ENCODE assay signal across 9 cellular contexts in genomic region chr10:93821051-93821772, GRCh38.
A peak's percentile ranks its signal among the peaks of the same experiment; 100 is the strongest.
DNase-seq lines count a peak whose midpoint lies in the region; ATAC-seq and TF ChIP-seq lines count a peak whose summit lies in the region.
"Had no signal": no experiment of that assay in that cellular context is flagged by ENCODE, and none has a peak within 500 bp of the region (broad histone marks: within the 10 kb centered on the region; RNA-seq: fewer than 3 reads in every experiment).

No MANE protein-coding gene starts in this region.

- H3K9me3 Mint-ChIP-seq in progenitor cell of endocrine pancreas (ENCODE audit: low read depth) = peaks cover 3% of the 10 kb centered on the region

- DNase-seq in NCI-H1105 treated with DMSO at 0.1 percent for 48 hours (lab: John Stamatoyannopoulos, UW) = peak; percentile 27
- DNase-seq in NCI-H1105 (lab: John Stamatoyannopoulos, UW) = no peak
- peak; percentile 13 for DNase-seq in NCI-H446 treated with DMSO at 0.1 percent for 48 hours (lab: John Stamatoyannopoulos, UW)
- peak; percentile 56 for DNase-seq in dermis blood vessel endothelial cell
- no peak for DNase-seq in progenitor cell of endocrine pancreas (ENCODE audit: low spot score, unreplicated experiment)
- DNase-seq in gastrocnemius medialis = no peak
- DNase-seq: C1 segment of cervical spinal cord had no signal

- H3K27me3 Mint-ChIP-seq in progenitor cell of endocrine pancreas = peaks cover 27% of the 10 kb centered on the region

- H3K4me3 ChIP-seq in gastrocnemius medialis = no peak overlapping the region

- no peaks in the 10 kb centered on the region for H3K36me3 ChIP-seq in gastrocnemius medialis

- intact Hi-C loops in gastrocnemius medialis (cut with DNase I; ENCODE audit: low total_unique reads) = no loop called here

- no peak overlapping the region for H3K27ac ChIP-seq in gastrocnemius medialis

- no peak overlapping the region for H3K4me3 Mint-ChIP-seq in progenitor cell of endocrine pancreas (ENCODE audit: low read depth)

- in situ Hi-C loops in gastrocnemius medialis (cut with MboI; ENCODE audit: low sequenced_read_pairs in 4 of 4) = no loop called here

- peaks cover 2% of the 10 kb centered on the region in 2 donors for H3K4me1 ChIP-seq in gastrocnemius medialis

- no peaks in the 10 kb centered on the region for H3K27me3 ChIP-seq in gastrocnemius medialis

- H3K36me3 Mint-ChIP-seq in progenitor cell of endocrine pancreas (ENCODE audit: insufficient read depth) = no peaks in the 10 kb centered on the region

- H3K27ac Mint-ChIP-seq in progenitor cell of endocrine pancreas = no peak overlapping the region

- no peaks in the 10 kb centered on the region for H3K9me3 ChIP-seq in gastrocnemius medialis

- peak; percentile 63 for TF ChIP-seq CTCF in progenitor cell of endocrine pancreas (IDR thresholded peaks at IDR 0.05; ENCODE audit: unreplicated experiment)
- no peak for TF ChIP-seq CTCF in gastrocnemius medialis (IDR thresholded peaks at IDR 0.05 in 4 of 5, conservative IDR thresholded peaks at IDR 0.05 in 1 of 5)

- ATAC-seq in GM21619 (IDR thresholded peaks at IDR 0.05; ENCODE audit: unreplicated experiment) (no peak), gastrocnemius medialis (no peak), HG03521 (IDR thresholded peaks at IDR 0.05; ENCODE audit: unreplicated experiment) (no peak)

- TF ChIP-seq POLR2A in gastrocnemius medialis (IDR thresholded peaks at IDR 0.05) = no peak

- H3K4me1 Mint-ChIP-seq in progenitor cell of endocrine pancreas (ENCODE audit: low read depth) = no peaks in the 10 kb centered on the region

Comparison
In these comparisons a context has a peak if more than half of its experiments do, and no peak if none do; other contexts are left out.
1. DNase-seq: peak in NCI-H1105 treated with DMSO at 0.1 percent for 48 hours (single experiment), NCI-H446 treated with DMSO at 0.1 percent for 48 hours (single experiment) and dermis blood vessel endothelial cell (single experiment); none in NCI-H1105 (single experiment), progenitor cell of endocrine pancreas (single experiment) and gastrocnemius medialis (0 of 2).